32 cellular contexts compared by ENCODE assay signal in genomic region chr11:69414773-69415187, GRCh38.
DNase-seq lines count a peak whose midpoint lies in the region; ATAC-seq, FAIRE-seq and TF ChIP-seq lines count a peak whose summit lies in the region.
"Had no signal": no experiment of that assay in that cellular context is flagged by ENCODE, and none has a peak within 500 bp of the region (broad histone marks: within the 10 kb centered on the region; RNA-seq: fewer than 3 reads in every experiment).

No MANE protein-coding gene starts in this region.

- no peak overlapping the region for H3K23ac ChIP-seq in H1 (ENCODE audit: insufficient read length)

- no peak overlapping the region for H4K5ac ChIP-seq in H1 (ENCODE audit: insufficient read length, low read depth, low read length)

- no peak for TF ChIP-seq RAD21 in H1 (IDR thresholded peaks at IDR 0.05 in 1 of 2, conservative IDR thresholded peaks at IDR 0.05 in 1 of 2; ENCODE audit: low read depth in 2 of 2, low read length in 2 of 2)

- DNase-seq in H7 (peak; percentile 47), H1 (ENCODE audit: low read depth in 1 of 2, low spot score in 2 of 2) (no peak), medulla oblongata (ENCODE audit: extremely low spot score) (peak; percentile 72), spleen (peak; percentile 71)
- DNase-seq in activated naive CD8-positive, alpha-beta T cell treated with anti-CD3 and anti-CD28 coated beads, Interleukin-2, amount 50 U/mL, for 24 hours = no peak
- DNase-seq: activated CD4-positive, alpha-beta memory T cell treated with anti-CD3 and anti-CD28 coated beads, Interleukin-2, amount 10 ng/mL, durations not matched to agents 7 days and 5 days; activated CD4-positive, alpha-beta T cell treated with anti-CD3 and anti-CD28 coated beads for 1 hour; activated CD8-positive, alpha-beta memory T cell treated with anti-CD3 and anti-CD28 coated beads, Interleukin-2, amount 50 U/mL, for 4 hours; activated naive CD4-positive, alpha-beta T cell treated with Interleukin-2 at 50 U/mL for 16 hours; body of pancreas; DMS79; HCEC 1CT; Karpas-422; MV-4-11; NCI-H1436 treated with DMSO at 0.1 percent for 48 hours; NCI-H2107; NCI-H345; NCI-H69; nephron progenitor cell; pancreas; SHP77; stimulated activated CD4-positive, alpha-beta T cell treated with anti-CD3 and anti-CD28 coated beads, Interleukin-4, amount 100 ng/mL, for 1 hour; stomach; tibial artery had no signal

- H3K4ac ChIP-seq in H1 (replicated peaks; ENCODE audit: insufficient read length, low read depth, low read length) = no peak overlapping the region

- no peak overlapping the region for H3K18ac ChIP-seq in H1 (ENCODE audit: extremely low read depth, low read length)

- peaks cover 4% of the 10 kb centered on the region for H3K4me1 Mint-ChIP-seq in activated naive CD8-positive, alpha-beta T cell treated with anti-CD3 and anti-CD28 coated beads, Interleukin-2, amount 50 U/mL, for 24 hours

- TF ChIP-seq CTCF in H1 (IDR thresholded peaks at IDR 0.05; ENCODE audit: control extremely low read depth in 1 of 3, insufficient read depth in 1 of 3, low read depth in 1 of 3, low read length in 3 of 3) (no peak), spleen (IDR thresholded peaks at IDR 0.05 in 8 of 11, conservative IDR thresholded peaks at IDR 0.05 in 3 of 11) (no peak)

- no peaks in the 10 kb centered on the region for H3K9me3 ChIP-seq in H1 (ENCODE audit: insufficient read depth in 2 of 2, low read depth in 1 of 2, low read length in 1 of 2)
- peaks cover 0 to 2% (median 0%) of the 10 kb centered on the region in 8 donors for H3K9me3 ChIP-seq in spleen
- H3K9me3 ChIP-seq: body of pancreas, gastroesophageal sphincter, pancreas, stomach, tibial artery had no signal

- peaks cover 0 to 4% (median 0%) of the 10 kb centered on the region in 4 experiments; a peak in 1 of 7 replicates for H3K4me1 ChIP-seq in H1 (replicated peaks in 1 of 4; ENCODE audit: control insufficient read depth in 3 of 4, insufficient read depth in 4 of 4, low read length in 3 of 4)
- H3K4me1 ChIP-seq in spleen = peaks cover 5 to 37% (median 23%) of the 10 kb centered on the region in 6 donors
- H3K4me1 ChIP-seq: pancreas, stomach had no signal

- no peak overlapping the region for H2AFZ ChIP-seq in H1 (ENCODE audit: low read length)

- no peaks in the 10 kb centered on the region for H3K79me2 ChIP-seq in H1 (ENCODE audit: control insufficient read depth in 1 of 2, insufficient read depth in 2 of 2, low read length in 2 of 2)

- no peaks in the 10 kb centered on the region for H4K20me1 ChIP-seq in H1 (replicated peaks in 1 of 2; ENCODE audit: control insufficient read depth in 1 of 2, insufficient read depth in 2 of 2, low read length in 2 of 2)

- no peaks in the 10 kb centered on the region for H3K79me1 ChIP-seq in H1 (ENCODE audit: low read depth, low read length)

- CTCF ChIA-PET in H1 (lab: Charles Lee; ENCODE audit: partially characterized antibody) = interaction anchor here (0.7 kb wide), 2 partner anchors 23 to 248 kb away, joined by 3 to 4 read pairs; no protein-coding TSS in a partner anchor

- H3K36me3 ChIP-seq in H7 (replicated peaks; ENCODE audit: control insufficient read depth, insufficient read depth, low read length) (no peaks in the 10 kb centered on the region), H1 (ENCODE audit: control insufficient read depth in 2 of 4, insufficient read depth in 4 of 4, low read length in 3 of 4) (no peaks in the 10 kb centered on the region), spleen (no peaks in the 10 kb centered on the region)
- H3K36me3 ChIP-seq: gastroesophageal sphincter, pancreas, stomach, tibial artery had no signal

- no peak overlapping the region for H2BK120ac ChIP-seq in H1 (replicated peaks; ENCODE audit: low read depth, low read length)

- H3K9me3 Mint-ChIP-seq in activated naive CD8-positive, alpha-beta T cell treated with anti-CD3 and anti-CD28 coated beads, Interleukin-2, amount 50 U/mL, for 24 hours = peaks cover 4% of the 10 kb centered on the region
- H3K9me3 Mint-ChIP-seq: activated CD4-positive, alpha-beta memory T cell treated with anti-CD3 and anti-CD28 coated beads, Interleukin-2, amount 10 ng/mL, durations not matched to agents 7 days and 5 days; activated T-helper 1 cell treated with anti-CD3 and anti-CD28 coated beads, Interleukin-12 subunit alpha, Interleukin-12 subunit beta, Interleukin-2, Interleukin-4 antibody, amounts not matched to agents 30 ng/mL and 10 ng/mL and 1 ng/mL, durations not matched to agents 14 hours and 24 hours and 36 hours; T-helper 2 cell treated with Interferon-gamma antibody and Interleukin-4, amounts not matched to agents 5 μg/mL and 100 μg/mL, for 36 hours had no signal

- no peak for TF ChIP-seq EP300 in H1 (IDR thresholded peaks at IDR 0.05; ENCODE audit: borderline replicate concordance in 1 of 2, low read depth in 2 of 2, low read length in 2 of 2)

- 93% methylated on average over 4 of the region's 14 CpGs; no CpG with 5 or more reads in 1 of the 2 experiments for WGBS in H1 (ENCODE audit: extremely low coverage in 1 of 2, insufficient coverage in 1 of 2, insufficient read length in 1 of 2, insufficient replicate concordance in 2 of 2, low coverage in 1 of 2, low lambda C conversion rate in 2 of 2, missing lambda C conversion rate in 1 of 2), 2 experiments
- WGBS in spleen, 5 donors = 34 to 58% (median 39%) methylated on average over 14 of the region's 14 CpGs

- no peak overlapping the region for H3K27ac Mint-ChIP-seq in activated naive CD8-positive, alpha-beta T cell treated with anti-CD3 and anti-CD28 coated beads, Interleukin-2, amount 50 U/mL, for 24 hours
- H3K27ac Mint-ChIP-seq: activated CD4-positive, alpha-beta memory T cell treated with anti-CD3 and anti-CD28 coated beads, Interleukin-2, amount 10 ng/mL, durations not matched to agents 7 days and 5 days; activated T-helper 1 cell treated with anti-CD3 and anti-CD28 coated beads, Interleukin-12 subunit alpha, Interleukin-12 subunit beta, Interleukin-2, Interleukin-4 antibody, amounts not matched to agents 30 ng/mL and 10 ng/mL and 1 ng/mL, durations not matched to agents 14 hours and 24 hours and 36 hours; nephron progenitor cell; T-helper 2 cell treated with Interferon-gamma antibody and Interleukin-4, amounts not matched to agents 5 μg/mL and 100 μg/mL, for 36 hours had no signal

- H3K56ac ChIP-seq in H1 (replicated peaks; ENCODE audit: insufficient read length, low read depth, low read length) = no peak overlapping the region

- no peaks in the 10 kb centered on the region for H3K36me3 Mint-ChIP-seq in activated naive CD8-positive, alpha-beta T cell treated with anti-CD3 and anti-CD28 coated beads, Interleukin-2, amount 50 U/mL, for 24 hours (ENCODE audit: low read depth)
- H3K36me3 Mint-ChIP-seq: CD14-positive monocyte had no signal

- H3K27me3 ChIP-seq in H7 (ENCODE audit: control insufficient read depth, insufficient read depth, low read length) (no peaks in the 10 kb centered on the region), H1 (replicated peaks in 1 of 4; ENCODE audit: control insufficient read depth in 3 of 4, extremely low read depth in 1 of 4, insufficient read depth in 3 of 4, low read length in 3 of 4) (no peaks in the 10 kb centered on the region), spleen (replicated peaks in 1 of 7) (peaks cover 0 to 14% (median 0%) of the 10 kb centered on the region in 7 donors)
- H3K27me3 ChIP-seq: body of pancreas, gastroesophageal sphincter, pancreas, tibial artery had no signal

- H2BK15ac ChIP-seq in H1 (ENCODE audit: low read length) = no peak overlapping the region

- no peak overlapping the region for H3K4me2 ChIP-seq in H1 (ENCODE audit: insufficient read depth in 1 of 2, low read depth in 2 of 2, low read length in 2 of 2)

- H4K8ac ChIP-seq in H1 (ENCODE audit: extremely low read depth, insufficient read depth, low read length) = no peak overlapping the region

- ATAC-seq in HG03439 (IDR thresholded peaks at IDR 0.05; ENCODE audit: unreplicated experiment) (no peak), HG02610 (IDR thresholded peaks at IDR 0.05; ENCODE audit: unreplicated experiment) (no peak)
- no peak for ATAC-seq in activated naive CD8-positive, alpha-beta T cell treated with anti-CD3 and anti-CD28 coated beads, Interleukin-2, amount 50 U/mL, for 24 hours
- ATAC-seq: body of pancreas, gastroesophageal sphincter had no signal

- POLR2A ChIA-PET in H1 (lab: Charles Lee; ENCODE audit: partially characterized antibody) = no interaction called here

- H2BK5ac ChIP-seq in H1 (ENCODE audit: low read depth, low read length) = no peak overlapping the region

- H3K4me3 ChIP-seq in H7 (ENCODE audit: insufficient read depth, low read depth, low read length) = no peak overlapping the region
- no peak overlapping the region for H3K4me3 ChIP-seq in H1 (ENCODE audit: extremely low read depth in 1 of 4, insufficient read depth in 2 of 4, low read depth in 3 of 4, low read length in 4 of 4)
- H3K4me3 ChIP-seq in spleen = no peak overlapping the region
- H3K4me3 ChIP-seq: body of pancreas, gastroesophageal sphincter, lung, pancreas, stomach, tibial artery had no signal

- H3K23me2 ChIP-seq in H1 (ENCODE audit: low read depth, low read length) = no peaks in the 10 kb centered on the region

- no peak overlapping the region for H2BK20ac ChIP-seq in H1 (ENCODE audit: low read length)

- H2BK12ac ChIP-seq in H1 (ENCODE audit: low read depth, low read length) = peak overlapping the region; percentile 75; the same call in 1 of the 2 replicates

- H3K14ac ChIP-seq in H1 (ENCODE audit: insufficient read length) = no peak overlapping the region

- intact Hi-C loops in spleen (cut with DNase I; ENCODE audit: low total_unique reads) = no loop called here

- no peak for FAIRE-seq in H1 (lab: Jason Lieb, UNC)
- FAIRE-seq: G401.6, pancreas had no signal

- H2AK5ac ChIP-seq in H1 (ENCODE audit: low read depth, low read length) = no peak overlapping the region

- H3K27ac ChIP-seq in H1 (ENCODE audit: low read depth, low read length) (no peak overlapping the region), spleen (peak overlapping the region in 1 of 8 donors; percentile 19)
- H3K27ac ChIP-seq: gastroesophageal sphincter, stomach, tibial artery had no signal

- peaks cover 5% of the 10 kb centered on the region for H3K27me3 Mint-ChIP-seq in activated naive CD8-positive, alpha-beta T cell treated with anti-CD3 and anti-CD28 coated beads, Interleukin-2, amount 50 U/mL, for 24 hours

- TF ChIP-seq POLR2A in H1 (IDR thresholded peaks at IDR 0.05; ENCODE audit: control extremely low read depth in 1 of 2, low read depth in 2 of 2, low read length in 2 of 2) (no peak), spleen (IDR thresholded peaks at IDR 0.05) (no peak)

- H3K9ac ChIP-seq in H1 (replicated peaks in 1 of 4; ENCODE audit: extremely low read depth in 1 of 4, low read depth in 3 of 4, low read length in 3 of 4) = no peak overlapping the region

- no peak overlapping the region for H3K4me3 Mint-ChIP-seq in activated naive CD8-positive, alpha-beta T cell treated with anti-CD3 and anti-CD28 coated beads, Interleukin-2, amount 50 U/mL, for 24 hours
- H3K4me3 Mint-ChIP-seq: activated CD4-positive, alpha-beta memory T cell treated with anti-CD3 and anti-CD28 coated beads, Interleukin-2, amount 10 ng/mL, durations not matched to agents 7 days and 5 days; activated T-helper 1 cell treated with anti-CD3 and anti-CD28 coated beads, Interleukin-12 subunit alpha, Interleukin-12 subunit beta, Interleukin-2, Interleukin-4 antibody, amounts not matched to agents 30 ng/mL and 10 ng/mL and 1 ng/mL, durations not matched to agents 14 hours and 24 hours and 36 hours; CD14-positive monocyte; nephron progenitor cell; T-helper 2 cell treated with Interferon-gamma antibody and Interleukin-4, amounts not matched to agents 5 μg/mL and 100 μg/mL, for 36 hours had no signal

- no peak overlapping the region for H4K91ac ChIP-seq in H1 (replicated peaks; ENCODE audit: insufficient read length, low read length)

Comparison
In these comparisons a context has a peak if more than half of its experiments do, and no peak if none do; other contexts are left out.
1. DNase-seq: peak in H7 (single experiment), medulla oblongata (single experiment) and spleen (single experiment); none in H1 (0 of 2) and activated naive CD8-positive, alpha-beta T cell treated with anti-CD3 and anti-CD28 coated beads, Interleukin-2, amount 50 U/mL, for 24 hours (single experiment).